Comparison of ENCODE assay signal across 25 cellular contexts in the genomic region with DNA sequence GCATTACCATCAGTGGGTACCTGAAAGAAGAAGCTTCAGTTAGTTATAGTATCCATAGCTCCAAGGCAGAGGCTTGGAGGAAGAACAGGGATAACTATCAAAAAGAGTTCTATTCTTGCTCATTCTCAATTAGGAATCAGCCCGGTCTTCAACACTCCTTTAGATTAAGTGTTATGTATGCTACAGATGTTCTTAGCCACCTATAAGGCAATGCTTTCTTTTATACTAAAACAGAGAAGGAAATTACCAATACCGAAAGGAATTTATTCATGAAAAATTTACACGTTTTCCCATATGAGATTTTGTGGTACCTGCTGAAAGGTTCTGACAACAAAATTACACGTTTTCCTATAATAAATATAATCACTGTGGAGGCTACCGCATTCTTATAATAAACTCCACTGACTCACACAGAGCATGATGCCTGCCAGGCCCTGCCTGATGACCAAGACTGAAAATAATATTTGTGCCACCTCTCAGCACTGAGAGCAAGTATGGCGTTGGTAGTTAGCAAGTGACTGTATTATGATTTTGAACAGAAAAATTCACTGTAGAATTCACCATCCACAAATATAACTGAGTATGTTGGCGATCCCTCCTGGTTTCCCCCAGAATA. TPM values are rescaled to one million over a fixed set of nuclear protein-coding genes. Genes with fewer than 3 reads are reported as not detected.
A peak's percentile ranks its signal among the peaks of the same experiment; 100 is the strongest.
DNase-seq lines count a peak whose midpoint lies in the region; ATAC-seq and TF ChIP-seq lines count a peak whose summit lies in the region.
"Had no signal": no experiment of that assay in that cellular context is flagged by ENCODE, and none has a peak within 500 bp of the region (broad histone marks: within the 10 kb centered on the region; RNA-seq: fewer than 3 reads in every experiment).

No MANE protein-coding gene starts in this region.

- peaks cover 19% of the 10 kb centered on the region for H3K36me3 Mint-ChIP-seq in activated CD4-positive, alpha-beta memory T cell treated with anti-CD3 and anti-CD28 coated beads for 36 hours
- H3K36me3 Mint-ChIP-seq in activated CD4-positive, alpha-beta memory T cell treated with anti-CD3 and anti-CD28 coated beads, Interleukin-2, amount 10 ng/mL, durations not matched to agents 7 days and 5 days (ENCODE audit: low read depth), result no peaks in the 10 kb centered on the region

- ATAC-seq in foreskin keratinocyte (peak; percentile 27), omental fat pad (ENCODE audit: low FRiP score) (no peak)
- peak; percentile 63 for ATAC-seq in stimulated activated naive CD8-positive, alpha-beta T cell treated with anti-CD3 and anti-CD28 coated beads, Interleukin-15, amount 100 ng/mL, for 72 hours
- ATAC-seq: HepG2; naive thymus-derived CD8-positive, alpha-beta T cell; stimulated activated memory B cell treated with anti-CD40 and anti-IgM and Interleukin-4, amounts not matched to agents 10 μg/mL and 1 μg/mL and 100 μg/mL, for 72 hours had no signal

- H3K4me3 Mint-ChIP-seq in activated CD4-positive, alpha-beta memory T cell treated with anti-CD3 and anti-CD28 coated beads for 36 hours, result no peak overlapping the region
- no peak overlapping the region for H3K4me3 Mint-ChIP-seq in activated CD4-positive, alpha-beta memory T cell treated with anti-CD3 and anti-CD28 coated beads, Interleukin-2, amount 10 ng/mL, durations not matched to agents 7 days and 5 days
- no peak overlapping the region for H3K4me3 Mint-ChIP-seq in stimulated activated naive CD8-positive, alpha-beta T cell treated with anti-CD3 and anti-CD28 coated beads, Interleukin-15, amount 100 ng/mL, for 72 hours
- H3K4me3 Mint-ChIP-seq: HFFc6; memory B cell; naive thymus-derived CD8-positive, alpha-beta T cell; stimulated activated memory B cell treated with anti-CD40 and anti-IgM and Interleukin-4, amounts not matched to agents 10 μg/mL and 1 μg/mL and 100 μg/mL, for 72 hours had no signal

- H3K4me3 ChIP-seq in MM.1S (ENCODE audit: low read length), result no peak overlapping the region
- H3K4me3 ChIP-seq: prostate gland, spleen had no signal

- H3F3A ChIP-seq in MM.1S (ENCODE audit: insufficient read depth, low read length), result no peaks in the 10 kb centered on the region

- peaks cover 17% of the 10 kb centered on the region for H3K4me1 Mint-ChIP-seq in activated CD4-positive, alpha-beta memory T cell treated with anti-CD3 and anti-CD28 coated beads for 36 hours (ENCODE audit: low read depth)
- no peaks in the 10 kb centered on the region for H3K4me1 Mint-ChIP-seq in activated CD4-positive, alpha-beta memory T cell treated with anti-CD3 and anti-CD28 coated beads, Interleukin-2, amount 10 ng/mL, durations not matched to agents 7 days and 5 days
- H3K4me1 Mint-ChIP-seq in stimulated activated naive CD8-positive, alpha-beta T cell treated with anti-CD3 and anti-CD28 coated beads, Interleukin-15, amount 100 ng/mL, for 72 hours, result no peaks in the 10 kb centered on the region

- no peak overlapping the region for H3K9ac ChIP-seq in MM.1S (ENCODE audit: low read length)

- DNase-seq in activated CD4-positive, alpha-beta memory T cell treated with anti-CD3 and anti-CD28 coated beads for 36 hours, result peak; percentile 25
- no peak for DNase-seq in activated CD4-positive, alpha-beta memory T cell treated with anti-CD3 and anti-CD28 coated beads, Interleukin-2, amount 10 ng/mL, durations not matched to agents 7 days and 5 days
- DNase-seq in amniotic epithelial cell (ENCODE audit: low read depth), result peak; percentile 33
- no peak for DNase-seq in foreskin keratinocyte
- DNase-seq in stimulated activated naive CD8-positive, alpha-beta T cell treated with anti-CD3 and anti-CD28 coated beads, Interleukin-15, amount 100 ng/mL, for 72 hours, result no peak
- DNase-seq in MM.1S, result no peak
- no peak for DNase-seq in omental fat pad (ENCODE audit: low spot score)
- no peak for DNase-seq in T-helper 9 cell
- DNase-seq: 8988T; amygdala; cortex of kidney; DMS53; erythroblast; head of caudate nucleus; HFFc6; naive thymus-derived CD8-positive, alpha-beta T cell; NCI-H1930; NCI-H446 treated with DMSO at 0.1 percent for 48 hours; spleen had no signal

- CTCF ChIA-PET in activated CD4-positive, alpha-beta memory T cell treated with anti-CD3 and anti-CD28 coated beads for 36 hours (lab: Charles Lee), result no interaction called here
- CTCF ChIA-PET in activated CD4-positive, alpha-beta memory T cell treated with anti-CD3 and anti-CD28 coated beads, Interleukin-2, amount 10 ng/mL, durations not matched to agents 7 days and 5 days (lab: Charles Lee), result no interaction called here

- peaks cover 37% of the 10 kb centered on the region for H3K79me2 ChIP-seq in MM.1S (ENCODE audit: low read length)

- no peak overlapping the region for H2AFZ ChIP-seq in MM.1S (ENCODE audit: low read length)

- no peak for TF ChIP-seq CTCF in foreskin keratinocyte (conservative IDR thresholded peaks at IDR 0.05)
- TF ChIP-seq CTCF in MM.1S (IDR thresholded peaks at IDR 0.05; ENCODE audit: low read length), result no peak
- no peak for TF ChIP-seq CTCF in omental fat pad (IDR thresholded peaks at IDR 0.05)

- no peaks in the 10 kb centered on the region for H3K9me3 ChIP-seq in MM.1S (replicated peaks; ENCODE audit: insufficient read depth, low read length)
- H3K9me3 ChIP-seq: prostate gland, spleen had no signal

- H3K4me2 ChIP-seq in MM.1S (ENCODE audit: low read depth, low read length), result no peak overlapping the region

- no peaks in the 10 kb centered on the region for H3K9me3 Mint-ChIP-seq in activated CD4-positive, alpha-beta memory T cell treated with anti-CD3 and anti-CD28 coated beads for 36 hours
- no peaks in the 10 kb centered on the region for H3K9me3 Mint-ChIP-seq in activated CD4-positive, alpha-beta memory T cell treated with anti-CD3 and anti-CD28 coated beads, Interleukin-2, amount 10 ng/mL, durations not matched to agents 7 days and 5 days
- H3K9me3 Mint-ChIP-seq in stimulated activated naive CD8-positive, alpha-beta T cell treated with anti-CD3 and anti-CD28 coated beads, Interleukin-15, amount 100 ng/mL, for 72 hours, result no peaks in the 10 kb centered on the region
- H3K9me3 Mint-ChIP-seq: activated T-helper 2 cell treated with anti-CD3 and anti-CD28 coated beads, Interferon-gamma antibody, Interleukin-2, Interleukin-4, amounts not matched to agents 10 μg/mL and 5 μg/mL and 100 μg/mL, durations not matched to agents 14 hours and 24 hours and 36 hours; HFFc6; memory B cell; stimulated activated memory B cell treated with anti-CD40 and anti-IgM and Interleukin-4, amounts not matched to agents 10 μg/mL and 1 μg/mL and 100 μg/mL, for 72 hours had no signal

- H4K20me1 ChIP-seq in MM.1S (ENCODE audit: insufficient read depth, low read length), result peaks cover 2% of the 10 kb centered on the region; the same call in 1 of the 2 replicates

- POLR2A ChIA-PET in activated CD4-positive, alpha-beta memory T cell treated with anti-CD3 and anti-CD28 coated beads for 36 hours (lab: Charles Lee), result no interaction called here
- POLR2A ChIA-PET in activated CD4-positive, alpha-beta memory T cell treated with anti-CD3 and anti-CD28 coated beads, Interleukin-2, amount 10 ng/mL, durations not matched to agents 7 days and 5 days (lab: Charles Lee), result no interaction called here

- H3K27ac Mint-ChIP-seq in activated CD4-positive, alpha-beta memory T cell treated with anti-CD3 and anti-CD28 coated beads for 36 hours, result no peak overlapping the region
- H3K27ac Mint-ChIP-seq in activated CD4-positive, alpha-beta memory T cell treated with anti-CD3 and anti-CD28 coated beads, Interleukin-2, amount 10 ng/mL, durations not matched to agents 7 days and 5 days, result no peak overlapping the region
- no peak overlapping the region for H3K27ac Mint-ChIP-seq in stimulated activated naive CD8-positive, alpha-beta T cell treated with anti-CD3 and anti-CD28 coated beads, Interleukin-15, amount 100 ng/mL, for 72 hours
- H3K27ac Mint-ChIP-seq: activated T-helper 2 cell treated with anti-CD3 and anti-CD28 coated beads, Interferon-gamma antibody, Interleukin-2, Interleukin-4, amounts not matched to agents 10 μg/mL and 5 μg/mL and 100 μg/mL, durations not matched to agents 14 hours and 24 hours and 36 hours; HFFc6; memory B cell; naive thymus-derived CD8-positive, alpha-beta T cell; stimulated activated memory B cell treated with anti-CD40 and anti-IgM and Interleukin-4, amounts not matched to agents 10 μg/mL and 1 μg/mL and 100 μg/mL, for 72 hours had no signal

- intact Hi-C loops in activated CD4-positive, alpha-beta memory T cell treated with anti-CD3 and anti-CD28 coated beads for 36 hours (cut with micrococcal nuclease), result no loop called here

- H3K4me1 ChIP-seq in foreskin keratinocyte, result peaks cover 17% of the 10 kb centered on the region
- H3K4me1 ChIP-seq in MM.1S (ENCODE audit: low read length), result peaks cover 3% of the 10 kb centered on the region

- no peaks in the 10 kb centered on the region for H3K9me2 ChIP-seq in MM.1S (replicated peaks; ENCODE audit: insufficient read depth, low read length)

- no peaks in the 10 kb centered on the region for H3K27me3 ChIP-seq in foreskin keratinocyte
- H3K27me3 ChIP-seq in MM.1S (replicated peaks; ENCODE audit: insufficient read depth, low read length), result no peaks in the 10 kb centered on the region
- H3K27me3 ChIP-seq: spleen had no signal

- no peaks in the 10 kb centered on the region for H3K27me3 Mint-ChIP-seq in activated CD4-positive, alpha-beta memory T cell treated with anti-CD3 and anti-CD28 coated beads for 36 hours
- H3K27me3 Mint-ChIP-seq in activated CD4-positive, alpha-beta memory T cell treated with anti-CD3 and anti-CD28 coated beads, Interleukin-2, amount 10 ng/mL, durations not matched to agents 7 days and 5 days, result no peaks in the 10 kb centered on the region
- no peaks in the 10 kb centered on the region for H3K27me3 Mint-ChIP-seq in stimulated activated naive CD8-positive, alpha-beta T cell treated with anti-CD3 and anti-CD28 coated beads, Interleukin-15, amount 100 ng/mL, for 72 hours
- H3K27me3 Mint-ChIP-seq: memory B cell; naive thymus-derived CD8-positive, alpha-beta T cell; stimulated activated memory B cell treated with anti-CD40 and anti-IgM and Interleukin-4, amounts not matched to agents 10 μg/mL and 1 μg/mL and 100 μg/mL, for 72 hours had no signal

- H3K27ac ChIP-seq in foreskin keratinocyte (no peak overlapping the region), MM.1S (ENCODE audit: low read length) (no peak overlapping the region)
- H3K27ac ChIP-seq: prostate gland, spleen, VCaP had no signal

- H3K36me3 ChIP-seq in MM.1S (replicated peaks; ENCODE audit: insufficient read depth, low read length), result no peaks in the 10 kb centered on the region
- H3K36me3 ChIP-seq: prostate gland had no signal

RNA-seq across cellular contexts. Expression of a gene that starts 58.3 kb away (rescaled TPM):
- total RNA-seq in activated CD4-positive, alpha-beta memory T cell treated with anti-CD3 and anti-CD28 coated beads for 36 hours, result 10 to 100 TPM; 46.3 to 47.1 TPM
- 10 to 100 TPM; 25.5 to 29.9 TPM for total RNA-seq in activated CD4-positive, alpha-beta memory T cell treated with anti-CD3 and anti-CD28 coated beads, Interleukin-2, amount 10 ng/mL, durations not matched to agents 7 days and 5 days
- total RNA-seq in foreskin keratinocyte, result 472 and 479 TPM in 2 replicates
- 270 TPM in 2 replicates for polyA plus RNA-seq in foreskin keratinocyte
- 100 to 1,000 TPM; 197 to 380 (median 296) TPM for total RNA-seq in omental fat pad

Comparison
In these comparisons a context has a peak if more than half of its experiments do, and no peak if none do; other contexts are left out.
1. DNase-seq: peak in activated CD4-positive, alpha-beta memory T cell treated with anti-CD3 and anti-CD28 coated beads for 36 hours (single experiment) and amniotic epithelial cell (single experiment); none in activated CD4-positive, alpha-beta memory T cell treated with anti-CD3 and anti-CD28 coated beads, Interleukin-2, amount 10 ng/mL, durations not matched to agents 7 days and 5 days (single experiment), foreskin keratinocyte (0 of 2), stimulated activated naive CD8-positive, alpha-beta T cell treated with anti-CD3 and anti-CD28 coated beads, Interleukin-15, amount 100 ng/mL, for 72 hours (0 of 2), MM.1S (single experiment), omental fat pad (single experiment) and T-helper 9 cell (single experiment).